ENCODE assay signal across 8 cellular contexts in the genomic region with DNA sequence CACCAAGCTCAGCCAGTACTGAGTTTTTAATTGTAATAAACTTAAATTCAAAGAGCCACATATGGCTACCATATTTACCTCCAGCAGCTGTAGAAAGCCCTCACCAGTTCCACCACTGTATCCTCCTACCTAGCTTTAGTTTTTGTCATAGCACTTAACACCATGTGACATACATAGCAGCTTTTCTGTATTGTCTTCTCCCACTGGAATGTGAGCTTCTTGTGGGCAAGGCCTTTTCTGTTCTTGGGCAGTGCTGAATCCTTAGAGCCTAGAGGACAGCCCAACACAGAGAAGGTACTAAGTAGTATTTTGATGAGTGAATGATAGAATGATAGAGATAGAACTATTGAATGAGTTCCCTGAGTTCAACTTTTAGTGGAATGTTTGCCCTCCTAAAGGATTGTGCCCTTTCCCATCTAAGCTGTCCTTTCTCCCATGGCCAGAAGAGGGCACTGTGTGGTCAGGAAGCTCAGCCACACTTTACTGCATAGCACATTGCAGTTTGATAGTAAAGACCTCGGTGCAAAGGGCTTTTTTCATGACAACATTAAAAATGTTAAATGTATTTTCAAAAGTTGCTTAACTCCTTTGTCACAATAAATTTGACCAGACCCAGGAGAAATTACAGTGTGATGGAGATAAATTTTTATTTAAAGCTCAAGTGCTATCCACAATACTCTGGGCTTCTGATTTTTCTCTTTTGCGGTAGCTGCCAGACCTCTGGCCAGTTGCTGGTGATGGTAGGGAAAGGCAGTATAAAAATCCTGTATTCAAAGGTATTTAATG.
DNase-seq lines count a peak whose midpoint lies in the region; ATAC-seq and TF ChIP-seq lines count a peak whose summit lies in the region.

No MANE protein-coding gene starts in this region.

- no peak overlapping the region for H3K4me3 Mint-ChIP-seq in CD4-positive, alpha-beta memory T cell
- H3K4me3 Mint-ChIP-seq in activated T-cell treated with anti-CD3 and anti-CD28 coated beads, Interleukin-2, amount 50 U/mL, for 24 hours, result no peak overlapping the region
- H3K4me3 Mint-ChIP-seq in neural crest cell, result no peak overlapping the region

- POLR2A ChIA-PET in CD4-positive, alpha-beta memory T cell (lab: Charles Lee; ENCODE audit: partially characterized antibody), result interaction anchor here (0.9 to 1.3 kb wide), 2 partner anchors 294 to 334 kb away, joined by 3 to 5 read pairs; a partner anchor contains a TSS
- POLR2A ChIA-PET in PC-9 (lab: Charles Lee; ENCODE audit: unreplicated experiment), result interaction anchor here (0.5 to 1.0 kb wide), 4 partner anchors 19 to 418 kb away, joined by 3 to 24 read pairs (median 4); a partner anchor contains a TSS

- H3K9me3 ChIP-seq in CD4-positive, alpha-beta memory T cell (ENCODE audit: control insufficient read depth in 1 of 2, low read length in 2 of 2), result no peaks in the 10 kb centered on the region
- no peaks in the 10 kb centered on the region for H3K9me3 ChIP-seq in PC-9 (ENCODE audit: insufficient read depth, low read depth)
- no peaks in the 10 kb centered on the region for H3K9me3 ChIP-seq in thoracic aorta

- H3K27ac ChIP-seq in CD4-positive, alpha-beta memory T cell (ENCODE audit: low read depth, low read length), result no peak overlapping the region
- H3K27ac ChIP-seq in PC-9 (no peak overlapping the region; the same call in 1 of the 2 replicates), thoracic aorta (peak overlapping the region in 1 of 2 donors; percentile 31)

- H2AFZ ChIP-seq in PC-9, result no peak overlapping the region

- H4K20me1 ChIP-seq in PC-9 (ENCODE audit: insufficient read depth), result peaks cover 26% of the 10 kb centered on the region; the same call in 1 of the 2 replicates

- intact Hi-C loops in CD4-positive, alpha-beta memory T cell (cut with micrococcal nuclease), result loop anchor here (1.0 to 2.0 kb wide), 5 partner anchors 144 to 335 kb away; a partner anchor contains a TSS
- intact Hi-C loops in PC-9 (cut with micrococcal nuclease; ENCODE audit: unreplicated experiment), result loop anchor here (1.0 to 5.0 kb wide), 4 partner anchors 145 to 420 kb away; a partner anchor contains a TSS

- H3K4me1 ChIP-seq in CD4-positive, alpha-beta memory T cell (ENCODE audit: insufficient read depth, low read length), result no peaks in the 10 kb centered on the region
- 0 out of 2 replicates have a peak, but pooled peaks cover 7% of the 10 kb centered on the region for H3K4me1 ChIP-seq in PC-9 (replicated peaks; ENCODE audit: insufficient read depth)
- peaks cover 0 to 11% of the 10 kb centered on the region in 2 donors for H3K4me1 ChIP-seq in thoracic aorta (ENCODE audit: control insufficient read depth in 1 of 2, low read depth in 2 of 2)

- peak; percentile 98 for TF ChIP-seq CTCF in PC-9 (conservative IDR thresholded peaks at IDR 0.05)
- peak; percentile 98 for TF ChIP-seq CTCF in fibroblast of mammary gland (conservative IDR thresholded peaks at IDR 0.05; ENCODE audit: control insufficient read depth, insufficient read depth, low read depth, low read length)
- peak; percentile 92 for TF ChIP-seq CTCF in neural crest cell (conservative IDR thresholded peaks at IDR 0.05)
- TF ChIP-seq CTCF in thoracic aorta (IDR thresholded peaks at IDR 0.05), result peak; percentile 89

- no peaks in the 10 kb centered on the region for H3K27me3 ChIP-seq in CD4-positive, alpha-beta memory T cell (ENCODE audit: insufficient read depth, low read length)
- no peaks in the 10 kb centered on the region for H3K27me3 ChIP-seq in PC-9 (ENCODE audit: insufficient read depth, low read depth)
- no peaks in the 10 kb centered on the region for H3K27me3 ChIP-seq in thoracic aorta (replicated peaks; ENCODE audit: insufficient read depth)

- peaks cover 0 to 7% (median 3%) of the 10 kb centered on the region in 4 donors for H3K4me1 Mint-ChIP-seq in CD4-positive, alpha-beta memory T cell
- peaks cover 3% of the 10 kb centered on the region for H3K4me1 Mint-ChIP-seq in activated T-cell treated with anti-CD3 and anti-CD28 coated beads, Interleukin-2, amount 50 U/mL, for 24 hours (ENCODE audit: low read depth)
- H3K4me1 Mint-ChIP-seq in neural crest cell, result peaks cover 3% of the 10 kb centered on the region

- peaks cover 20 to 40% of the 10 kb centered on the region in 2 donors for H3K36me3 Mint-ChIP-seq in CD4-positive, alpha-beta memory T cell
- H3K36me3 Mint-ChIP-seq in activated T-cell treated with anti-CD3 and anti-CD28 coated beads, Interleukin-2, amount 50 U/mL, for 24 hours (ENCODE audit: low read depth), result peaks cover 41% of the 10 kb centered on the region
- peaks cover 22% of the 10 kb centered on the region for H3K36me3 Mint-ChIP-seq in neural crest cell (ENCODE audit: low read depth)

- no TSS peak for BruUV-seq in PC-9 (replicated peaks; lab: Mats Ljungman, UMichigan)

- peak; percentile 40 to 57 (median 47) for DNase-seq in CD4-positive, alpha-beta memory T cell
- DNase-seq in HUDEP-2 (lab: John Stamatoyannopoulos, UW; ENCODE audit: unreplicated experiment in 76 of 76) (peak in 40 of 76 experiments; percentile 2 to 55 (median 22)), PC-9 (peak; percentile 56 to 66), fibroblast of mammary gland (ENCODE audit: low read depth) (peak; percentile 66), neural crest cell (ENCODE audit: low read depth, low spot score) (peak; percentile 60), thoracic aorta (ENCODE audit: low spot score) (no peak)
- peak; percentile 47 for DNase-seq in activated T-cell treated with anti-CD3 and anti-CD28 coated beads, Interleukin-2, amount 50 U/mL, for 24 hours

- H3F3A ChIP-seq in PC-9 (ENCODE audit: insufficient read depth, low read depth), result peaks cover 77% of the 10 kb centered on the region

- no peaks in the 10 kb centered on the region for H3K36me3 ChIP-seq in CD4-positive, alpha-beta memory T cell (ENCODE audit: insufficient read depth, low read length)
- peaks cover 77% of the 10 kb centered on the region for H3K36me3 ChIP-seq in PC-9 (ENCODE audit: low read depth)
- H3K36me3 ChIP-seq in thoracic aorta, result peaks cover 29% of the 10 kb centered on the region

- no peak overlapping the region for H3K4me2 ChIP-seq in PC-9

- peak; percentile 83 for ATAC-seq in GM19372 (IDR thresholded peaks at IDR 0.05; ENCODE audit: low read depth, unreplicated experiment)
- peak; percentile 50 for ATAC-seq in thoracic aorta (ENCODE audit: insufficient number of reproducible peaks, low FRiP score, low read depth)

- H3K4me3 ChIP-seq in CD4-positive, alpha-beta memory T cell (ENCODE audit: low read length in 2 of 2), result no peak overlapping the region
- H3K4me3 ChIP-seq in PC-9 (no peak overlapping the region), fibroblast of mammary gland (ENCODE audit: control insufficient read depth, low read depth, low read length) (no peak overlapping the region), thoracic aorta (peak overlapping the region; percentile 35)

- peak overlapping the region in 1 of 7 donors; percentile 15 for H3K27ac Mint-ChIP-seq in CD4-positive, alpha-beta memory T cell
- H3K27ac Mint-ChIP-seq in activated T-cell treated with anti-CD3 and anti-CD28 coated beads, Interleukin-2, amount 50 U/mL, for 24 hours, result no peak overlapping the region
- H3K27ac Mint-ChIP-seq in neural crest cell (ENCODE audit: unreplicated experiment), result no peak overlapping the region

- CTCF ChIA-PET in CD4-positive, alpha-beta memory T cell (lab: Charles Lee; ENCODE audit: partially characterized antibody), result interaction anchor here (0.7 to 8.3 kb wide), 74 partner anchors 9 to 1003 kb away, joined by 3 to 110 read pairs (median 4); a partner anchor contains a TSS
- CTCF ChIA-PET in PC-9 (lab: Charles Lee), result interaction anchor here (0.5 to 1.5 kb wide), 16 partner anchors 9 to 1381 kb away, joined by 3 to 15 read pairs (median 4); no protein-coding TSS in a partner anchor

- H3K9me2 ChIP-seq in PC-9 (ENCODE audit: insufficient read depth), result no peaks in the 10 kb centered on the region

- H3K9me3 Mint-ChIP-seq in CD4-positive, alpha-beta memory T cell, result no peaks in the 10 kb centered on the region
- H3K9me3 Mint-ChIP-seq in activated T-cell treated with anti-CD3 and anti-CD28 coated beads, Interleukin-2, amount 50 U/mL, for 24 hours, result no peaks in the 10 kb centered on the region
- no peaks in the 10 kb centered on the region for H3K9me3 Mint-ChIP-seq in neural crest cell

- H3K27me3 Mint-ChIP-seq in CD4-positive, alpha-beta memory T cell, result no peaks in the 10 kb centered on the region
- H3K27me3 Mint-ChIP-seq in activated T-cell treated with anti-CD3 and anti-CD28 coated beads, Interleukin-2, amount 50 U/mL, for 24 hours, result no peaks in the 10 kb centered on the region
- H3K27me3 Mint-ChIP-seq in neural crest cell (ENCODE audit: low read depth), result no peaks in the 10 kb centered on the region

- H3K79me2 ChIP-seq in PC-9 (ENCODE audit: low read depth), result peaks cover 28% of the 10 kb centered on the region
